In the genomic region with DNA sequence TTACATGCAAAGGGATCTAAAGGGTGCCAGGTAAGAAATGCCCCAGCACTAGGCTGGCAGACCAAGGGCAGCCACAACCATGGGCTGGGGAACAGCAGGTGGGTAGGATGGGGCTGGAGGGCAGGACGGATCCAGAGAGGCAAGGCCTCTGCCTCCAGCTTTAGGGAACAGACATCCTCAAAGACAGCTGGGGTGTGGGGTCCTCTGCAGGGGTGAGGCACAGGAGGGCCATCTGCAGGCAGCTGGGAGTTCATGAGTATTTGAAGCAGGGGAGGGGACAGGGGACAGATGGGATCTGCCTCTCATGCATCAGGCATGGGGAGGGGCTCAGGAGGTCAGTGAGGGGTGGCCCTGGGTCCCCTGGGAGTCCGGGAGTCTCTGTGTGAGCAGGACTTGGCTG, we compare ENCODE assay signal across 16 cellular contexts. TPM values are rescaled to one million over a fixed set of nuclear protein-coding genes. Genes with fewer than 3 reads are reported as not detected.
DNase-seq lines count a peak whose midpoint lies in the region; ATAC-seq, FAIRE-seq and TF ChIP-seq lines count a peak whose summit lies in the region.
"Had no signal": no experiment of that assay in that cellular context is flagged by ENCODE, and none has a peak within 500 bp of the region (broad histone marks: within the 10 kb centered on the region; RNA-seq: fewer than 3 reads in every experiment).

No MANE protein-coding gene starts in this region.

- H3K79me2 ChIP-seq in HepG2 (ENCODE audit: insufficient read depth, low read length), result no peaks in the 10 kb centered on the region
- peaks cover 5% of the 10 kb centered on the region; the same call in 1 of the 2 replicates for H3K79me2 ChIP-seq in OCI-LY1 (ENCODE audit: insufficient read depth, low read length)

- intact Hi-C loops in HepG2 (cut with micrococcal nuclease; ENCODE audit: unreplicated experiment), result loop anchor here (1.0 kb wide), 1 partner anchor 33 kb away; no protein-coding TSS in a partner anchor
- intact Hi-C loops in right lobe of liver (cut with DNase I), result no loop called here
- intact Hi-C loops in sciatic nerve (cut with DNase I), result no loop called here

- ATAC-seq in HepG2 (no peak), right lobe of liver (no peak), GM19452 (IDR thresholded peaks at IDR 0.05; ENCODE audit: unreplicated experiment) (no peak), sciatic nerve (no peak)

- FAIRE-seq in HepG2 (lab: Jason Lieb, UNC), result no peak

- POLR2A ChIA-PET in HepG2 (lab: Yijun Ruan, JAX), result no interaction called here

- WGBS in HepG2 (ENCODE audit: low lambda C conversion rate), result 57% methylated on average over 2 of the region's 2 CpGs
- 88% methylated on average over 1 of the region's 2 CpGs for WGBS in right lobe of liver (ENCODE audit: insufficient coverage, low coverage, low lambda C conversion rate, missing lambda C conversion rate)

- peak overlapping the region; percentile 2 for H3K27ac ChIP-seq in HepG2 (ENCODE audit: extremely low read length, insufficient read depth, low read length)
- H3K27ac ChIP-seq in right lobe of liver, result peak overlapping the region in 1 of 3 donors; percentile 29
- H3K27ac ChIP-seq in OCI-LY1 (ENCODE audit: low read depth, low read length, poor library complexity, severe bottlenecking), result peak overlapping the region; percentile 99
- H3K27ac ChIP-seq in effector memory CD4-positive, alpha-beta T cell (ENCODE audit: insufficient read depth, low read length, poor library complexity, severe bottlenecking), result peak overlapping the region; percentile 89
- H3K27ac ChIP-seq: thoracic aorta had no signal

- H3K4me2 ChIP-seq in HepG2 (ENCODE audit: low read depth, low read length) (peak overlapping the region; percentile 71), OCI-LY1 (ENCODE audit: low read length) (peak overlapping the region; percentile 86)

- H3K9me3 ChIP-seq in HepG2 (ENCODE audit: low read length) (no peaks in the 10 kb centered on the region), right lobe of liver (no peaks in the 10 kb centered on the region), OCI-LY1 (ENCODE audit: low read length) (no peaks in the 10 kb centered on the region)
- no peaks in the 10 kb centered on the region for H3K9me3 ChIP-seq in effector memory CD4-positive, alpha-beta T cell (ENCODE audit: control insufficient read depth, low read length)
- H3K9me3 ChIP-seq: thoracic aorta had no signal

- no peak overlapping the region for H2AFZ ChIP-seq in HepG2 (ENCODE audit: low read length)
- H2AFZ ChIP-seq in OCI-LY1 (ENCODE audit: low read length), result no peak overlapping the region

- TF ChIP-seq POLR2A in HepG2 (IDR thresholded peaks at IDR 0.05; ENCODE audit: insufficient read depth in 1 of 2, low read depth in 2 of 2, low read length in 2 of 2) (no peak), right lobe of liver (IDR thresholded peaks at IDR 0.05) (no peak)

- TF ChIP-seq EP300 in HepG2 (IDR thresholded peaks at IDR 0.05; ENCODE audit: low read depth in 2 of 2, low read length in 2 of 2) (no peak), HepG2 (CRISPR knock-in tag; IDR thresholded peaks at IDR 0.05; ENCODE audit: borderline replicate concordance) (no peak)

- H3K9ac ChIP-seq in HepG2 (ENCODE audit: insufficient read depth, low read depth, low read length), result no peak overlapping the region
- peak overlapping the region; percentile 69 for H3K9ac ChIP-seq in OCI-LY1 (ENCODE audit: low read length)

- BruUV-seq in HepG2 (replicated peaks; lab: Mats Ljungman, UMichigan), result no TSS peak

- H3K4me3 ChIP-seq in HepG2 (replicated peaks in 1 of 3; ENCODE audit: insufficient read depth in 1 of 3, low read depth in 2 of 3, low read length in 3 of 3) (peak overlapping the region in 1 of 3 experiments; percentile 44; a peak in 1 of 6 replicates), right lobe of liver (no peak overlapping the region), OCI-LY1 (ENCODE audit: low read depth, low read length, poor library complexity, severe bottlenecking) (peak overlapping the region; percentile 67)
- H3K4me3 ChIP-seq in effector memory CD4-positive, alpha-beta T cell (ENCODE audit: insufficient read depth, low read depth, low read length, poor library complexity, severe bottlenecking), result peak overlapping the region; percentile 33
- H3K4me3 ChIP-seq: lung, thoracic aorta had no signal

- H3K9me2 ChIP-seq in OCI-LY1 (ENCODE audit: low read depth, low read length), result no peaks in the 10 kb centered on the region

- no peak for TF ChIP-seq RAD21 in HepG2 (CRISPR knock-in tag; IDR thresholded peaks at IDR 0.05)

- TF ChIP-seq CTCF in HepG2 (CRISPR knock-in tag; IDR thresholded peaks at IDR 0.05) (no peak), right lobe of liver (IDR thresholded peaks at IDR 0.05) (no peak), OCI-LY1 (IDR thresholded peaks at IDR 0.05; ENCODE audit: low read length) (no peak)

- in situ Hi-C loops in HepG2 (cut with HindIII; ENCODE audit: extremely low pct_ligation_motif_present, low pct_unique_long_range_greater_than_20kb), result no loop called here

- H4K20me1 ChIP-seq in HepG2 (ENCODE audit: insufficient read depth, low read length) (no peaks in the 10 kb centered on the region), OCI-LY1 (ENCODE audit: insufficient read depth, low read length) (no peaks in the 10 kb centered on the region)

- DNase-seq in HepG2 (ENCODE audit: low spot score) (no peak), right lobe of liver (no peak), T1000 (lab: John Stamatoyannopoulos, UW) (no peak), sciatic nerve (ENCODE audit: low spot score) (no peak)
- no peak for DNase-seq in effector memory CD4-positive, alpha-beta T cell
- DNase-seq in activated CD4-positive, CD25-positive, alpha-beta regulatory T cell treated with anti-CD3 and anti-CD28 coated beads, Interleukin-2, amount 50 U/mL, for 72 hours, result no peak
- DNase-seq: anterior cingulate cortex; C1 segment of cervical spinal cord; effector CD4-positive, alpha-beta T cell; HCEC 1CT; head of caudate nucleus; Right ventricle myocardium superior had no signal

- 0 out of 2 replicates have a peak, but pooled peaks cover 4% of the 10 kb centered on the region for H3F3A ChIP-seq in OCI-LY1 (ENCODE audit: insufficient read depth, low read length)

- CTCF ChIA-PET in HepG2 (lab: Yijun Ruan, JAX; ENCODE audit: low intra/inter-chr PET ratio, low total read pairs), result no interaction called here

- H3K4me1 ChIP-seq in HepG2 (ENCODE audit: insufficient read depth, low read length), result peaks cover 51% of the 10 kb centered on the region
- H3K4me1 ChIP-seq in right lobe of liver, result peaks cover 0 to 49% (median 16%) of the 10 kb centered on the region in 4 donors
- H3K4me1 ChIP-seq in OCI-LY1 (ENCODE audit: insufficient read depth, low read length, severe bottlenecking), result peaks cover 68% of the 10 kb centered on the region
- H3K4me1 ChIP-seq in effector memory CD4-positive, alpha-beta T cell (ENCODE audit: control insufficient read depth, insufficient read depth, low read length, poor library complexity, severe bottlenecking), result peaks cover 75% of the 10 kb centered on the region

- H3K27me3 ChIP-seq in HepG2 (ENCODE audit: control insufficient read depth in 1 of 2, insufficient read depth in 2 of 2, low read length in 2 of 2), result no peaks in the 10 kb centered on the region
- no peaks in the 10 kb centered on the region for H3K27me3 ChIP-seq in right lobe of liver
- H3K27me3 ChIP-seq in OCI-LY1 (ENCODE audit: insufficient read depth, low read length), result no peaks in the 10 kb centered on the region
- no peaks in the 10 kb centered on the region for H3K27me3 ChIP-seq in effector memory CD4-positive, alpha-beta T cell (replicated peaks; ENCODE audit: control insufficient read depth, insufficient read depth, low read length, poor library complexity, severe bottlenecking)

- H3K36me3 ChIP-seq in HepG2 (replicated peaks in 1 of 2; ENCODE audit: control insufficient read depth in 1 of 2, insufficient read depth in 2 of 2, low read length in 2 of 2) (no peaks in the 10 kb centered on the region), right lobe of liver (no peaks in the 10 kb centered on the region), OCI-LY1 (ENCODE audit: insufficient read depth, low read length) (peaks cover 27% of the 10 kb centered on the region)
- H3K36me3 ChIP-seq in effector memory CD4-positive, alpha-beta T cell (ENCODE audit: control insufficient read depth, insufficient read depth, low read length), result peaks cover 14% of the 10 kb centered on the region
- H3K36me3 ChIP-seq: thoracic aorta had no signal

RNA-seq across cellular contexts. Expression of gene SUSD3, which starts 3.9 kb away (rescaled TPM):
- total RNA-seq in HepG2 (2016; rRNA removed; fragmentation: Illumina TruSeq; extraction: Trizol) (6.0 and 7.0 TPM in 2 replicates), right lobe of liver (10 to 100 TPM in 4 of 6 experiments, 1 to 10 TPM in 2; 6.5 to 51.5 (median 31.2) TPM), sciatic nerve (6.6 TPM)
- 10.2 and 12.4 TPM in 2 replicates for total RNA-seq in HepG2 (2016; cell fraction: cytosol; rRNA removed; fragmentation: Illumina TruSeq; extraction: Trizol; ENCODE audit: low read depth)
- total RNA-seq in HepG2 (2016; cell fraction: insoluble cytoplasmic fraction; rRNA removed; fragmentation: Illumina TruSeq; extraction: Trizol), result 6.3 and 8.8 TPM in 2 replicates
- total RNA-seq in HepG2 (2016; cell fraction: membrane; rRNA removed; fragmentation: Illumina TruSeq; extraction: Trizol), result 10.0 and 14.6 TPM in 2 replicates
- total RNA-seq in HepG2 (2016; cell fraction: nucleus; rRNA removed; fragmentation: Illumina TruSeq; extraction: Trizol), result 4.9 and 5.2 TPM in 2 replicates
- polyA plus RNA-seq in HepG2 (2011; rRNA removed), result 9.1 and 11.7 TPM in 2 replicates
- 6.2 and 9.7 TPM in 2 replicates for polyA plus RNA-seq in HepG2 (2011; cell fraction: cytosol; rRNA removed)
- 4.6 and 5.9 TPM in 2 replicates for polyA plus RNA-seq in HepG2 (2011; cell fraction: nucleus; rRNA removed)
- polyA plus RNA-seq in HepG2 (2012), result 4.2 and 5.4 TPM in 2 replicates
- 12.5 and 16.5 TPM in 2 replicates for polyA plus RNA-seq in HepG2 (2016; cell fraction: cytosol; fragmentation: Illumina TruSeq; extraction: Trizol; ENCODE audit: low read depth)
- polyA plus RNA-seq in HepG2 (2016; cell fraction: insoluble cytoplasmic fraction; fragmentation: Illumina TruSeq; extraction: Trizol; ENCODE audit: low read depth), result 5.3 and 7.1 TPM in 2 replicates
- 12.6 and 14.6 TPM in 2 replicates for polyA plus RNA-seq in HepG2 (2016; cell fraction: membrane; fragmentation: Illumina TruSeq; extraction: Trizol; ENCODE audit: low read depth)
- 9.7 and 10.7 TPM in 2 replicates for polyA plus RNA-seq in HepG2 (2016; cell fraction: nucleus; fragmentation: Illumina TruSeq; extraction: Trizol; ENCODE audit: insufficient read depth, low read depth)
- polyA minus RNA-seq in HepG2 (2011; rRNA and poly(A)+ RNA removed; ENCODE audit: low replicate concordance), result 7.9 TPM in 1 of 2 replicates, not detected in the other
- polyA minus RNA-seq in HepG2 (2011; cell fraction: cytosol; rRNA and poly(A)+ RNA removed), result 1.8 and 2.8 TPM in 2 replicates
- 0.90 and 0.99 TPM in 2 replicates for polyA minus RNA-seq in HepG2 (2011; cell fraction: nucleus; rRNA and poly(A)+ RNA removed)

RNA-seq across cellular contexts. Expression of gene CARD19, which starts 33.7 kb away (rescaled TPM):
- total RNA-seq in HepG2 (2016; rRNA removed; fragmentation: Illumina TruSeq; extraction: Trizol), result 15.2 and 18.4 TPM in 2 replicates
- total RNA-seq in HepG2 (2016; cell fraction: cytosol; rRNA removed; fragmentation: Illumina TruSeq; extraction: Trizol; ENCODE audit: low read depth), result 15.8 and 20.2 TPM in 2 replicates
- 18.6 and 20.5 TPM in 2 replicates for total RNA-seq in HepG2 (2016; cell fraction: insoluble cytoplasmic fraction; rRNA removed; fragmentation: Illumina TruSeq; extraction: Trizol)
- total RNA-seq in HepG2 (2016; cell fraction: membrane; rRNA removed; fragmentation: Illumina TruSeq; extraction: Trizol), result 17.3 and 29.5 TPM in 2 replicates
- total RNA-seq in HepG2 (2016; cell fraction: nucleus; rRNA removed; fragmentation: Illumina TruSeq; extraction: Trizol), result 8.3 and 12.2 TPM in 2 replicates
- polyA plus RNA-seq in HepG2 (2011; rRNA removed), result 47.2 and 62.0 TPM in 2 replicates
- polyA plus RNA-seq in HepG2 (2011; cell fraction: cytosol; rRNA removed), result 33.8 and 73.1 TPM in 2 replicates
- 101 and 106 TPM in 2 replicates for polyA plus RNA-seq in HepG2 (2011; cell fraction: nucleus; rRNA removed)
- 14.6 TPM in 2 replicates for polyA plus RNA-seq in HepG2 (2012)
- polyA plus RNA-seq in HepG2 (2016; cell fraction: cytosol; fragmentation: Illumina TruSeq; extraction: Trizol; ENCODE audit: low read depth), result 16.0 and 27.0 TPM in 2 replicates
- 14.7 and 18.5 TPM in 2 replicates for polyA plus RNA-seq in HepG2 (2016; cell fraction: insoluble cytoplasmic fraction; fragmentation: Illumina TruSeq; extraction: Trizol; ENCODE audit: low read depth)
- polyA plus RNA-seq in HepG2 (2016; cell fraction: membrane; fragmentation: Illumina TruSeq; extraction: Trizol; ENCODE audit: low read depth), result 13.4 and 18.5 TPM in 2 replicates
- polyA plus RNA-seq in HepG2 (2016; cell fraction: nucleus; fragmentation: Illumina TruSeq; extraction: Trizol; ENCODE audit: insufficient read depth, low read depth), result 25.1 and 25.9 TPM in 2 replicates
- 11.5 and 28.1 TPM in 2 replicates for polyA minus RNA-seq in HepG2 (2011; rRNA and poly(A)+ RNA removed; ENCODE audit: low replicate concordance)
- 14.0 and 17.6 TPM in 2 replicates for polyA minus RNA-seq in HepG2 (2011; cell fraction: cytosol; rRNA and poly(A)+ RNA removed)
- 11.3 and 12.8 TPM in 2 replicates for polyA minus RNA-seq in HepG2 (2011; cell fraction: nucleus; rRNA and poly(A)+ RNA removed)
- total RNA-seq in right lobe of liver, result 10 to 100 TPM in 3 of 6 experiments, 1 to 10 TPM in 3; 6.3 to 31.7 (median 12.1) TPM
- total RNA-seq in sciatic nerve, result 36.6 TPM

Comparison
In these comparisons a context has a peak if more than half of its experiments do, and no peak if none do; other contexts are left out.
1. H3K4me3 ChIP-seq: peak in OCI-LY1 (single experiment) and effector memory CD4-positive, alpha-beta T cell (single experiment); none in right lobe of liver (0 of 3).